Comparison of ENCODE assay signal across 33 cellular contexts in genomic region chr17:71615820-71616219, GRCh38.
"Had no signal": no experiment of that assay in that cellular context is flagged by ENCODE, and none has a peak within 500 bp of the region (broad histone marks: within the 10 kb centered on the region; RNA-seq: fewer than 3 reads in every experiment).

No MANE protein-coding gene starts in this region.

- ATAC-seq: activated CD8-positive, alpha-beta T cell treated with anti-CD3 and anti-CD28 coated beads for 36 hours; activated naive CD4-positive, alpha-beta T cell treated with anti-CD3 and anti-CD28 coated beads, Interleukin-2, amount 50 U/mL, for 72 hours; activated T-cell treated with anti-CD3 and anti-CD28 coated beads, Interleukin-2, amount 50 U/mL, for 4 hours; activated T-cell treated with anti-CD3 and anti-CD28 coated beads, Interleukin-2, amount 50 U/mL, for 72 hours; activated T-helper 17 cell treated with anti-CD3 and anti-CD28 coated beads, Interleukin-2, amount 50 U/mL, for 72 hours had no signal

- H3K4me1 ChIP-seq: adrenal gland had no signal

- H3K4me3 ChIP-seq: adrenal gland, cardiac muscle cell had no signal

- H3K9me3 ChIP-seq: adrenal gland had no signal

- H3K36me3 ChIP-seq: adrenal gland, cardiac muscle cell had no signal

- DNase-seq: activated B cell treated with CpG ODN at 0.5 μM for 24 hours; activated CD4-positive, alpha-beta memory T cell treated with anti-CD3 and anti-CD28 coated beads for 36 hours; activated CD4-positive, alpha-beta T cell treated with anti-CD3 and anti-CD28 coated beads for 4 hours; activated CD4-positive, alpha-beta T cell treated with anti-CD3 and anti-CD28 coated beads, Interleukin-2, amount 10 ng/mL, durations not matched to agents 24 days and 14 days; activated CD4-positive, alpha-beta T cell treated with anti-CD3 and anti-CD28 coated beads, Interleukin-2, amount 50 U/mL, for 1 hour; activated CD4-positive, alpha-beta T cell treated with anti-CD3 and anti-CD28 coated beads, Interleukin-2, amount 50 U/mL, for 4 hours; activated CD4-positive, CD25-positive, alpha-beta regulatory T cell treated with anti-CD3 and anti-CD28 coated beads, Interleukin-2, amount 50 U/mL, for 72 hours; activated CD8-positive, alpha-beta memory T cell treated with anti-CD3 and anti-CD28 coated beads, Interleukin-2, amount 50 U/mL, for 4 hours; activated CD8-positive, alpha-beta T cell treated with anti-CD3 and anti-CD28 coated beads for 36 hours; activated effector memory CD4-positive, alpha-beta T cell treated with anti-CD3 and anti-CD28 coated beads, Interleukin-2, amount 50 U/mL, for 16 hours; activated gamma-delta T cell treated with Interleukin-2 at 50 U/mL for 16 hours; activated naive CD4-positive, alpha-beta T cell; activated naive CD4-positive, alpha-beta T cell treated with anti-CD3 and anti-CD28 coated beads for 36 hours; activated naive CD4-positive, alpha-beta T cell treated with anti-CD3 and anti-CD28 coated beads, Interleukin-2, amount 50 U/mL, for 16 hours; activated naive CD8-positive, alpha-beta T cell treated with anti-CD3 and anti-CD28 coated beads for 36 hours; activated T-cell treated with anti-CD3 and anti-CD28 coated beads for 4 hours; activated T-cell treated with anti-CD3 and anti-CD28 coated beads, Interleukin-2, amount 50 U/mL, for 1 hour; activated T-cell treated with anti-CD3 and anti-CD28 coated beads, Interleukin-2, amount 50 U/mL, for 4 hours; activated T-cell treated with anti-CD3 and anti-CD28 coated beads, Interleukin-2, amount 50 U/mL, for 72 hours; adrenal gland; amniotic stem cell; aorta; caudate nucleus; cerebellar nuclear complex; T-helper 1 cell; T-helper 2 cell; T-helper 9 cell had no signal

- H3K27me3 ChIP-seq: adrenal gland, cardiac muscle cell had no signal

- H3K27ac ChIP-seq: adrenal gland, cardiac muscle cell, VCaP had no signal

- FAIRE-seq: bronchial epithelial cell, TTC549 had no signal
